ENCODE assay signal across 26 cellular contexts in genomic region chr1:84170171-84170570, GRCh38.
"Had no signal": no experiment of that assay in that cellular context is flagged by ENCODE, and none has a peak within 500 bp of the region (broad histone marks: within the 10 kb centered on the region; RNA-seq: fewer than 3 reads in every experiment).

No MANE protein-coding gene starts in this region.

- H3K36me3 ChIP-seq: brain microvascular endothelial cell, cardiac muscle cell had no signal

- H3K9me3 Mint-ChIP-seq: activated naive CD4-positive, alpha-beta T cell treated with anti-CD3 and anti-CD28 coated beads, Interleukin-2, amount 10 ng/mL, durations not matched to agents 7 days and 5 days; WTC11 had no signal

- H3K27me3 Mint-ChIP-seq: activated naive CD4-positive, alpha-beta T cell treated with anti-CD3 and anti-CD28 coated beads, Interleukin-2, amount 10 ng/mL, durations not matched to agents 7 days and 5 days; T-helper 17 cell had no signal

- H3K4me3 Mint-ChIP-seq: activated CD8-positive, alpha-beta T cell treated with anti-CD3 and anti-CD28 coated beads, Interleukin-2, amount 10 ng/mL, durations not matched to agents 7 days and 5 days; activated naive CD4-positive, alpha-beta T cell treated with anti-CD3 and anti-CD28 coated beads, Interleukin-2, amount 10 ng/mL, durations not matched to agents 7 days and 5 days; T-helper 17 cell; WTC11 had no signal

- H3K27ac ChIP-seq: brain microvascular endothelial cell, cardiac muscle cell had no signal

- H3K27me3 ChIP-seq: brain microvascular endothelial cell, cardiac muscle cell had no signal

- H3K27ac Mint-ChIP-seq: activated CD8-positive, alpha-beta T cell treated with anti-CD3 and anti-CD28 coated beads, Interleukin-2, amount 10 ng/mL, durations not matched to agents 7 days and 5 days; activated naive CD4-positive, alpha-beta T cell treated with anti-CD3 and anti-CD28 coated beads, Interleukin-2, amount 10 ng/mL, durations not matched to agents 7 days and 5 days; WTC11 had no signal

- DNase-seq: activated CD4-positive, alpha-beta T cell treated with anti-CD3 and anti-CD28 coated beads for 48 hours; activated CD4-positive, alpha-beta T cell treated with anti-CD3 and anti-CD28 coated beads, Interleukin-2, amount 50 U/mL, for 4 hours; activated CD4-positive, CD25-positive, alpha-beta regulatory T cell treated with anti-CD3 and anti-CD28 coated beads, Interleukin-2, amount 50 U/mL, for 72 hours; activated CD8-positive, alpha-beta memory T cell treated with anti-CD3 and anti-CD28 coated beads, Interleukin-2, amount 50 U/mL, for 48 hours; activated CD8-positive, alpha-beta T cell treated with anti-CD3 and anti-CD28 coated beads, Interleukin-2, amount 10 ng/mL, durations not matched to agents 7 days and 5 days; activated gamma-delta T cell treated with Interleukin-2 at 50 U/mL for 16 hours; activated naive CD4-positive, alpha-beta T cell treated with anti-CD3 and anti-CD28 coated beads, Interleukin-2, amount 10 ng/mL, durations not matched to agents 7 days and 5 days; activated T-cell treated with anti-CD3 and anti-CD28 coated beads, Interleukin-2, amount 50 U/mL, for 1 hour; amygdala; brain microvascular endothelial cell; cerebellar nuclear complex; Karpas-422; MM.1S; NCI-H1105 treated with DMSO at 0.1 percent for 48 hours; NCI-H1436 treated with DMSO at 0.1 percent for 48 hours; NCI-H187; NCI-H2081 treated with DMSO at 0.1 percent for 48 hours; NCI-H2171 treated with DMSO at 0.1 percent for 48 hours; NCI-H226; NCI-H526; NCI-H774; SIG-M5; T-helper 17 cell; T-helper 9 cell had no signal

- H3K4me3 ChIP-seq: cardiac muscle cell had no signal

- H3K36me3 Mint-ChIP-seq: WTC11 had no signal

- ATAC-seq: activated CD8-positive, alpha-beta T cell treated with anti-CD3 and anti-CD28 coated beads, Interleukin-2, amount 10 ng/mL, durations not matched to agents 7 days and 5 days; T-helper 17 cell; WTC11 had no signal
